Comparison of ENCODE assay signal across 9 cellular contexts in the genomic region with DNA sequence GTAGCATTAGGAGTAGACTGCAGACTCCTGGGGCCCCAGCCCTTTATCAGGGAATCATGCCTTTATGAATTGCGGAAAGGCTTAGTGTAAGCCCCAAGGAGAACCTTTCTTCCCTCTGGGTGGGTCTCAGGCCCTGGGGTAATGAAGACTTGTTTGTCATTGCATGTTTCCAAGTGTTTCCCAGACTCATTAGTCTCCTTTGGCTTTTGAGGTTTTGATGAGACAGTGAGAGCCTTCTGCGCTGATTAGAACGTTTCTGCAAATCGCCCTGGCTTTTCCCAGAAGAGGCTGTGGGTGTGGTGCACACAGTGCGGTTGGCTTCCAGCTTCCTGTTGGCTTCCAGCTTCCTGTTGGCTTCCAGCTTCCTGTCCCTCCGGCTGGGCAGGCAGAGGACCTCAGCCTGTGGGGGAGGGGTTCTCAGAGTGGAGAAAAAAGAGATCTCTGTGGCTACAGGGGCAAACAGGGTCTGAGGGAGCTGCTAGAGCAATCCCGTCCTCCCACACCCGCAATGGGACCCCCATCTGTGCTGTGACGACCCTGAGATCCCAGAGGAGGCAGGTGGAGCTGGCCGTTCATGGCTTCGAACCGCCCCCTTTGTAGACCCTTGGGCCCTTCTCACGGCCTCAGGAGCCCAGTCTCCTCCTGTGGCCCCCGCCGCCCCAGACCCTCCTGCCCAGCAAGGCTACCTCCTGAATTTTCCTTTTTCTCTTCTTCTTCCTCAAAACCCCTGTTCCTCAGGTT. TPM values are rescaled to one million over a fixed set of nuclear protein-coding genes. Genes with fewer than 3 reads are reported as not detected.
DNase-seq lines count a peak whose midpoint lies in the region; ATAC-seq and TF ChIP-seq lines count a peak whose summit lies in the region.
"Had no signal": no experiment of that assay in that cellular context is flagged by ENCODE, and none has a peak within 500 bp of the region (broad histone marks: within the 10 kb centered on the region; RNA-seq: fewer than 3 reads in every experiment).

No MANE protein-coding gene starts in this region.

- intact Hi-C loops in psoas muscle (cut with DNase I), result no loop called here

- H3K27ac ChIP-seq in psoas muscle, result no peak overlapping the region

- no peaks in the 10 kb centered on the region for H3K27me3 ChIP-seq in psoas muscle (ENCODE audit: insufficient read depth in 3 of 3, low read length in 2 of 3)

- ATAC-seq in psoas muscle (peak in 2 of 4 donors; percentile 38 to 47), HG03108 (IDR thresholded peaks at IDR 0.05; ENCODE audit: unreplicated experiment) (no peak), HG02642 (IDR thresholded peaks at IDR 0.05; ENCODE audit: poor library complexity, unreplicated experiment) (no peak), GM21528 (IDR thresholded peaks at IDR 0.05; ENCODE audit: low FRiP score, unreplicated experiment) (no peak)

- H3K36me3 Mint-ChIP-seq in T-helper 2 cell treated with Interferon-gamma antibody and Interleukin-4, amounts not matched to agents 5 μg/mL and 100 μg/mL, for 36 hours (ENCODE audit: low read depth), result peaks cover 72% of the 10 kb centered on the region

- peaks cover 4 to 100% of the 10 kb centered on the region in 2 donors for H3K36me3 ChIP-seq in psoas muscle (ENCODE audit: insufficient read depth in 1 of 2, low read depth in 1 of 2)

- peaks cover 6% of the 10 kb centered on the region for H3K9me3 Mint-ChIP-seq in T-helper 2 cell treated with Interferon-gamma antibody and Interleukin-4, amounts not matched to agents 5 μg/mL and 100 μg/mL, for 36 hours

- no peaks in the 10 kb centered on the region for H3K4me1 ChIP-seq in psoas muscle

- H3K4me3 ChIP-seq in fibroblast of mammary gland (ENCODE audit: control insufficient read depth, low read depth, low read length), result no peak overlapping the region
- no peak overlapping the region for H3K4me3 ChIP-seq in psoas muscle

- H3K4me1 Mint-ChIP-seq in T-helper 2 cell treated with Interferon-gamma antibody and Interleukin-4, amounts not matched to agents 5 μg/mL and 100 μg/mL, for 36 hours (ENCODE audit: low read depth), result peaks cover 54% of the 10 kb centered on the region

- H3K27ac Mint-ChIP-seq in T-helper 2 cell treated with Interferon-gamma antibody and Interleukin-4, amounts not matched to agents 5 μg/mL and 100 μg/mL, for 36 hours, result peak overlapping the region; percentile 80

- WGBS in psoas muscle, 3 donors, result 70 to 75% (median 71%) methylated on average over 15 of the region's 15 CpGs

- in situ Hi-C loops in G401 (cut with HindIII; ENCODE audit: low sequenced_read_pairs), result no loop called here

- DNase-seq in G401 (ENCODE audit: low spot score) (peak; percentile 11), fibroblast of mammary gland (ENCODE audit: low read depth) (peak; percentile 36), psoas muscle (peak; percentile 57 to 64), GF-D8 (lab: John Stamatoyannopoulos, UW) (no peak)
- no peak for DNase-seq in T-helper 2 cell treated with Interferon-gamma antibody and Interleukin-4, amounts not matched to agents 5 μg/mL and 100 μg/mL, for 36 hours (ENCODE audit: low spot score)
- DNase-seq: H7 had no signal

- TF ChIP-seq CTCF in fibroblast of mammary gland (conservative IDR thresholded peaks at IDR 0.05; ENCODE audit: control insufficient read depth, insufficient read depth, low read depth, low read length) (no peak), psoas muscle (IDR thresholded peaks at IDR 0.05) (no peak)

- peak overlapping the region; percentile 65 for H3K4me3 Mint-ChIP-seq in T-helper 2 cell treated with Interferon-gamma antibody and Interleukin-4, amounts not matched to agents 5 μg/mL and 100 μg/mL, for 36 hours

- H3K27me3 Mint-ChIP-seq in T-helper 2 cell treated with Interferon-gamma antibody and Interleukin-4, amounts not matched to agents 5 μg/mL and 100 μg/mL, for 36 hours (ENCODE audit: low read depth), result no peaks in the 10 kb centered on the region

- H3K9me3 ChIP-seq in psoas muscle, result no peaks in the 10 kb centered on the region

RNA-seq across cellular contexts. Expression of a gene that starts 42.1 kb away (rescaled TPM):
- 0.55 and 3.5 TPM in 2 replicates for total RNA-seq in G401 (2014; rRNA removed; shearing (Covaris generic))
- total RNA-seq in psoas muscle, result under 1 TPM; 0.08 to 0.27 (median 0.18) TPM
- under 1 TPM in 2 of 3 donors, not detected in 1; 0.03 to 0.15 TPM for polyA plus RNA-seq in psoas muscle

Comparison
In these comparisons a context has a peak if more than half of its experiments do, and no peak if none do; other contexts are left out.
1. DNase-seq: peak in G401 (single experiment), fibroblast of mammary gland (single experiment) and psoas muscle (2 of 2); none in T-helper 2 cell treated with Interferon-gamma antibody and Interleukin-4, amounts not matched to agents 5 μg/mL and 100 μg/mL, for 36 hours (single experiment) and GF-D8 (single experiment).